13 cellular contexts compared by ENCODE assay signal in genomic region chr15:77023576-77024272, GRCh38. TPM values are rescaled to one million over a fixed set of nuclear protein-coding genes. Genes with fewer than 3 reads are reported as not detected.
DNase-seq lines count a peak whose midpoint lies in the region; ATAC-seq and TF ChIP-seq lines count a peak whose summit lies in the region.
"Had no signal": no experiment of that assay in that cellular context is flagged by ENCODE, and none has a peak within 500 bp of the region (broad histone marks: within the 10 kb centered on the region; RNA-seq: fewer than 3 reads in every experiment).

No MANE protein-coding gene starts in this region.

- H3K36me3 Mint-ChIP-seq in activated CD4-positive, alpha-beta memory T cell treated with anti-CD3 and anti-CD28 coated beads, Interleukin-2, amount 10 ng/mL, durations not matched to agents 7 days and 5 days (ENCODE audit: low read depth), result peaks cover 88% of the 10 kb centered on the region

- H3K27me3 Mint-ChIP-seq in activated CD4-positive, alpha-beta memory T cell treated with anti-CD3 and anti-CD28 coated beads, Interleukin-2, amount 10 ng/mL, durations not matched to agents 7 days and 5 days, result no peaks in the 10 kb centered on the region

- 65% methylated on average over 20 of the region's 20 CpGs for WGBS in suprapubic skin

- POLR2A ChIA-PET in activated CD4-positive, alpha-beta memory T cell treated with anti-CD3 and anti-CD28 coated beads, Interleukin-2, amount 10 ng/mL, durations not matched to agents 7 days and 5 days (lab: Charles Lee), result interaction anchor here (1.1 to 3.9 kb wide), 5 partner anchors 10 to 118 kb away, joined by 3 to 59 read pairs (median 23); partner anchors contain the start of genes PSTPIP1 and SCAPER

- peak overlapping the region; percentile 13 for H3K4me3 Mint-ChIP-seq in activated CD4-positive, alpha-beta memory T cell treated with anti-CD3 and anti-CD28 coated beads, Interleukin-2, amount 10 ng/mL, durations not matched to agents 7 days and 5 days

- no peaks in the 10 kb centered on the region for H3K4me1 ChIP-seq in suprapubic skin
- H3K4me1 ChIP-seq: parathyroid adenoma had no signal

- no peaks in the 10 kb centered on the region for H3K36me3 ChIP-seq in suprapubic skin
- H3K36me3 ChIP-seq: cardiac muscle cell had no signal

- H3K27ac Mint-ChIP-seq in activated CD4-positive, alpha-beta memory T cell treated with anti-CD3 and anti-CD28 coated beads, Interleukin-2, amount 10 ng/mL, durations not matched to agents 7 days and 5 days, result peak overlapping the region; percentile 99

- peaks cover 64% of the 10 kb centered on the region for H3K4me1 Mint-ChIP-seq in activated CD4-positive, alpha-beta memory T cell treated with anti-CD3 and anti-CD28 coated beads, Interleukin-2, amount 10 ng/mL, durations not matched to agents 7 days and 5 days

- no peak for ATAC-seq in GM21515 (IDR thresholded peaks at IDR 0.05; ENCODE audit: unreplicated experiment)
- ATAC-seq in HG03280 (IDR thresholded peaks at IDR 0.05; ENCODE audit: unreplicated experiment), result no peak
- no peak for ATAC-seq in HG03442 (IDR thresholded peaks at IDR 0.05; ENCODE audit: unreplicated experiment)

- no peaks in the 10 kb centered on the region for H3K9me3 Mint-ChIP-seq in activated CD4-positive, alpha-beta memory T cell treated with anti-CD3 and anti-CD28 coated beads, Interleukin-2, amount 10 ng/mL, durations not matched to agents 7 days and 5 days

- H3K27me3 ChIP-seq in suprapubic skin, result no peaks in the 10 kb centered on the region
- H3K27me3 ChIP-seq: cardiac muscle cell had no signal

- H3K9me3 ChIP-seq in suprapubic skin, result no peaks in the 10 kb centered on the region

- H3K27ac ChIP-seq in suprapubic skin, result no peak overlapping the region
- H3K27ac ChIP-seq: cardiac muscle cell, parathyroid adenoma had no signal

- DNase-seq in activated gamma-delta T cell (lab: John Stamatoyannopoulos, UW) (peak; percentile 27), activated gamma-delta T cell treated with Interleukin-2 at 50 U/mL for 16 hours (no peak), islet precursor cell (peak; percentile 38), suprapubic skin (ENCODE audit: low spot score in 2 of 2) (peak; percentile 60 to 72)
- no peak for DNase-seq in activated CD4-positive, alpha-beta memory T cell treated with anti-CD3 and anti-CD28 coated beads, Interleukin-2, amount 10 ng/mL, durations not matched to agents 7 days and 5 days
- DNase-seq: NCI-H1092 treated with DMSO at 0.1 percent for 48 hours, NCI-H510A treated with DMSO at 0.1 percent for 48 hours had no signal

- CTCF ChIA-PET in activated CD4-positive, alpha-beta memory T cell treated with anti-CD3 and anti-CD28 coated beads, Interleukin-2, amount 10 ng/mL, durations not matched to agents 7 days and 5 days (lab: Charles Lee), result interaction anchor here (0.6 to 3.7 kb wide), 14 partner anchors 11 to 374 kb away, joined by 3 to 33 read pairs (median 4); partner anchors contain the start of gene PSTPIP1

- no peak for TF ChIP-seq CTCF in suprapubic skin (IDR thresholded peaks at IDR 0.05)

- no peak for TF ChIP-seq POLR2A in suprapubic skin (IDR thresholded peaks at IDR 0.05)

- H3K4me3 ChIP-seq in suprapubic skin, result no peak overlapping the region
- H3K4me3 ChIP-seq: cardiac muscle cell had no signal

- TF ChIP-seq EP300 in suprapubic skin (IDR thresholded peaks at IDR 0.05), result no peak

RNA-seq across cellular contexts. Expression of gene PSTPIP1, which starts 28.8 kb away (rescaled TPM):
- 100 to 1,000 TPM; 181 to 187 TPM for total RNA-seq in activated CD4-positive, alpha-beta memory T cell treated with anti-CD3 and anti-CD28 coated beads, Interleukin-2, amount 10 ng/mL, durations not matched to agents 7 days and 5 days
- 1 to 10 TPM; 1.9 to 5.9 (median 2.6) TPM for total RNA-seq in suprapubic skin
- total RNA-seq: RPMI7951 had no signal

RNA-seq across cellular contexts. Expression of gene TSPAN3, which starts 47.2 kb away (rescaled TPM):
- 10 to 100 TPM; 12.4 to 13.9 TPM for total RNA-seq in activated CD4-positive, alpha-beta memory T cell treated with anti-CD3 and anti-CD28 coated beads, Interleukin-2, amount 10 ng/mL, durations not matched to agents 7 days and 5 days
- total RNA-seq in suprapubic skin, result 100 to 1,000 TPM in 2 of 4 donors, 10 to 100 TPM in 2; 34.0 to 115 (median 93.0) TPM

Comparison
In these comparisons a context has a peak if more than half of its experiments do, and no peak if none do; other contexts are left out.
1. DNase-seq: peak in activated gamma-delta T cell (single experiment), islet precursor cell (single experiment) and suprapubic skin (2 of 2); none in activated gamma-delta T cell treated with Interleukin-2 at 50 U/mL for 16 hours (single experiment) and activated CD4-positive, alpha-beta memory T cell treated with anti-CD3 and anti-CD28 coated beads, Interleukin-2, amount 10 ng/mL, durations not matched to agents 7 days and 5 days (single experiment).
2. RNA of gene PSTPIP1, which starts 28.8 kb away (total RNA-seq): 181 to 187 TPM in activated CD4-positive, alpha-beta memory T cell treated with anti-CD3 and anti-CD28 coated beads, Interleukin-2, amount 10 ng/mL, durations not matched to agents 7 days and 5 days; 1.9 to 5.9 TPM in suprapubic skin; every median in the first group is over 10 times any median in the second.